In genomic region chr1:205746757-205747412, GRCh38 we compare ENCODE assay signal across 9 cellular contexts. TPM values are rescaled to one million over a fixed set of nuclear protein-coding genes. Genes with fewer than 3 reads are reported as not detected.
DNase-seq lines count a peak whose midpoint lies in the region; ATAC-seq and TF ChIP-seq lines count a peak whose summit lies in the region.
"Had no signal": no experiment of that assay in that cellular context is flagged by ENCODE, and none has a peak within 500 bp of the region (broad histone marks: within the 10 kb centered on the region; RNA-seq: fewer than 3 reads in every experiment).

No MANE protein-coding gene starts in this region.

- H3K9me1 ChIP-seq in IMR-90 (ENCODE audit: insufficient read depth, low read length), result peaks cover 6% of the 10 kb centered on the region

- TF ChIP-seq CTCF in BE2C (IDR thresholded peaks at IDR 0.05; ENCODE audit: low read depth, low read length) (no peak), IMR-90 (conservative IDR thresholded peaks at IDR 0.05; ENCODE audit: low read depth, low read length) (no peak), mammary epithelial cell (conservative IDR thresholded peaks at IDR 0.05 in 1 of 2, IDR thresholded peaks at IDR 0.05 in 1 of 2; ENCODE audit: extremely low read depth in 1 of 2, insufficient read depth in 1 of 2, low read depth in 1 of 2, low read length in 2 of 2) (no peak)

- peaks cover 61% of the 10 kb centered on the region for H4K20me1 ChIP-seq in IMR-90 (ENCODE audit: insufficient read depth, low read length)
- peaks cover 3% of the 10 kb centered on the region for H4K20me1 ChIP-seq in mammary epithelial cell (ENCODE audit: insufficient read depth, low read length)

- ATAC-seq in IMR-90 (ENCODE audit: low read depth), result no peak
- ATAC-seq in HG03521 (IDR thresholded peaks at IDR 0.05; ENCODE audit: unreplicated experiment), result no peak
- ATAC-seq in GM18519 (IDR thresholded peaks at IDR 0.05; ENCODE audit: low FRiP score, unreplicated experiment), result no peak

- peaks cover 8% of the 10 kb centered on the region for H3K4me1 ChIP-seq in BE2C
- no peaks in the 10 kb centered on the region; the same call in 1 of the 2 replicates for H3K4me1 ChIP-seq in IMR-90 (ENCODE audit: control insufficient read depth, insufficient read depth, low read length)
- H3K4me1 ChIP-seq in mammary epithelial cell (ENCODE audit: insufficient read depth, low read length), result peaks cover 22% of the 10 kb centered on the region
- peaks cover 18 to 41% of the 10 kb centered on the region in 2 donors for H3K4me1 ChIP-seq in muscle layer of duodenum (ENCODE audit: control insufficient read depth in 1 of 2, insufficient read depth in 2 of 2, low read length in 2 of 2)

- H3K9ac ChIP-seq in IMR-90 (ENCODE audit: low read depth, low read length), result peak overlapping the region; percentile 9; the same call in 1 of the 2 replicates
- peak overlapping the region; percentile 8 for H3K9ac ChIP-seq in mammary epithelial cell (ENCODE audit: insufficient read depth, low read length)

- no peak overlapping the region for H2AFZ ChIP-seq in IMR-90 (replicated peaks; ENCODE audit: low read length, poor library complexity)
- no peak overlapping the region for H2AFZ ChIP-seq in mammary epithelial cell (ENCODE audit: low read depth, low read length)

- H3K79me1 ChIP-seq in IMR-90 (ENCODE audit: low read depth in 1 of 2, low read length in 2 of 2), result peaks cover 0 to 25% of the 10 kb centered on the region in 2 experiments; a peak in 3 of 4 replicates

- H3K27me3 ChIP-seq in BE2C (no peaks in the 10 kb centered on the region), IMR-90 (ENCODE audit: control insufficient read depth, insufficient read depth, low read length) (no peaks in the 10 kb centered on the region), mammary epithelial cell (ENCODE audit: insufficient read depth, low read length) (no peaks in the 10 kb centered on the region), muscle layer of duodenum (ENCODE audit: low read depth, low read length) (no peaks in the 10 kb centered on the region)

- 0 out of 2 replicates have a peak overlapping the region, but pooled peaks have one; percentile 5 for H3K14ac ChIP-seq in IMR-90 (replicated peaks; ENCODE audit: low read depth, low read length)

- peaks cover 76% of the 10 kb centered on the region for H3K79me2 ChIP-seq in mammary epithelial cell (ENCODE audit: insufficient read depth, low read length)

- no peak overlapping the region for H2AK5ac ChIP-seq in IMR-90 (ENCODE audit: low read depth, low read length)

- H2BK15ac ChIP-seq in IMR-90 (ENCODE audit: low read depth, low read length), result no peak overlapping the region

- H4K8ac ChIP-seq in IMR-90 (ENCODE audit: low read depth in 2 of 2, low read length in 2 of 2), result no peak overlapping the region

- H3K27ac ChIP-seq in IMR-90 (ENCODE audit: insufficient read depth, low read length) (no peak overlapping the region), mammary epithelial cell (ENCODE audit: insufficient read depth, low read depth, low read length) (peak overlapping the region; percentile 19), muscle layer of duodenum (ENCODE audit: low read length) (peak overlapping the region; percentile 19)

- dilution Hi-C loops in IMR-90 (cut with HindIII; ENCODE audit: low sequenced_read_pairs, unreplicated experiment), result no loop called here
- dilution Hi-C loops in mammary epithelial cell (cut with HindIII; ENCODE audit: low sequenced_read_pairs), result no loop called here

- H2BK120ac ChIP-seq in IMR-90 (ENCODE audit: low read depth, low read length), result no peak overlapping the region

- no peak for TF ChIP-seq POLR2A in IMR-90 (IDR thresholded peaks at IDR 0.05; ENCODE audit: low read depth, low read length)

- DNase-seq in BE2C (no peak), IMR-90 (no peak), mammary epithelial cell (peak; percentile 11), NCI-H1417 (lab: John Stamatoyannopoulos, UW) (no peak), NCI-H526 (lab: John Stamatoyannopoulos, UW) (no peak)
- DNase-seq: NCI-H146 had no signal

- H2AK9ac ChIP-seq in IMR-90 (replicated peaks; ENCODE audit: low read depth, low read length, poor library complexity), result no peak overlapping the region

- no peak overlapping the region for H2BK20ac ChIP-seq in IMR-90 (ENCODE audit: low read depth, low read length)

- no peak for TF ChIP-seq RAD21 in IMR-90 (IDR thresholded peaks at IDR 0.05; ENCODE audit: low read length)

- intact Hi-C loops in IMR-90 (cut with micrococcal nuclease) (no loop called here), mammary epithelial cell (cut with micrococcal nuclease) (no loop called here)

- no TSS peak for BruUV-seq in IMR-90 (replicated peaks; lab: Mats Ljungman, UMichigan)
- no TSS peak for BruUV-seq in mammary epithelial cell (replicated peaks; lab: Mats Ljungman, UMichigan)

- H3K4me2 ChIP-seq in IMR-90 (ENCODE audit: low read depth, low read length) (peak overlapping the region; percentile 79), mammary epithelial cell (ENCODE audit: insufficient read depth, low read depth, low read length) (peak overlapping the region; percentile 78)

- peak overlapping the region; percentile 93 for H3K4me3 ChIP-seq in BE2C (ENCODE audit: low read depth, low read length)
- no peak overlapping the region for H3K4me3 ChIP-seq in IMR-90 (ENCODE audit: insufficient read depth, low read depth, low read length)
- peak overlapping the region; percentile 21 to 90 (median 74) for H3K4me3 ChIP-seq in mammary epithelial cell (replicated peaks in 1 of 3; ENCODE audit: insufficient read depth in 1 of 3, low read depth in 2 of 3, low read length in 3 of 3)
- H3K4me3 ChIP-seq in muscle layer of duodenum (ENCODE audit: low read depth in 1 of 2, low read length in 2 of 2), result peak overlapping the region; percentile 75 to 97

- CTCF ChIA-PET in IMR-90 (lab: Yijun Ruan, JAX), result interaction anchor here (0.5 to 1.0 kb wide), 4 partner anchors 18 to 155 kb away, joined by 3 to 4 read pairs (median 3); no protein-coding TSS in a partner anchor
- CTCF ChIA-PET in mammary epithelial cell (lab: Charles Lee; ENCODE audit: low non-redundant PET), result interaction anchor here (0.6 kb wide), 1 partner anchor 44 kb away, joined by 6 read pairs; no protein-coding TSS in a partner anchor

- H2BK5ac ChIP-seq in IMR-90 (ENCODE audit: low read depth, low read length, poor library complexity, severe bottlenecking), result peak overlapping the region; percentile 33

- POLR2A ChIA-PET in IMR-90 (lab: Charles Lee; ENCODE audit: unreplicated experiment), result no interaction called here

- H3K9me3 ChIP-seq in BE2C (no peaks in the 10 kb centered on the region), IMR-90 (ENCODE audit: control insufficient read depth, insufficient read depth, low read length) (no peaks in the 10 kb centered on the region), mammary epithelial cell (replicated peaks; ENCODE audit: insufficient read depth, low read length) (no peaks in the 10 kb centered on the region), muscle layer of duodenum (ENCODE audit: control insufficient read depth in 1 of 2, low read length in 2 of 2) (no peaks in the 10 kb centered on the region)

- H3K18ac ChIP-seq in IMR-90 (ENCODE audit: low read depth, low read length), result no peak overlapping the region

- H3K36me3 ChIP-seq in BE2C (peaks cover 15% of the 10 kb centered on the region), IMR-90 (ENCODE audit: control insufficient read depth, insufficient read depth, low read length) (0 out of 2 replicates have a peak, but pooled peaks cover 1% of the 10 kb centered on the region), mammary epithelial cell (ENCODE audit: insufficient read depth, low read length) (no peaks in the 10 kb centered on the region), muscle layer of duodenum (ENCODE audit: control insufficient read depth in 1 of 2, insufficient read depth in 2 of 2, low read length in 2 of 2) (no peaks in the 10 kb centered on the region)

- no CpG with 5 or more reads among the region's 5 CpGs for WGBS in IMR-90 (ENCODE audit: extremely low coverage in 2 of 2, insufficient read length in 1 of 2), 2 experiments
- WGBS in mammary epithelial cell (ENCODE audit: low coverage, missing lambda C conversion rate), result 19% methylated on average over 5 of the region's 5 CpGs

- H4K5ac ChIP-seq in IMR-90 (ENCODE audit: low read depth, low read length), result no peak overlapping the region

- in situ Hi-C loops in IMR-90 (cut with MboI; ENCODE audit: low sequenced_read_pairs), result no loop called here
- in situ Hi-C loops in mammary epithelial cell (cut with MboI; ENCODE audit: low sequenced_read_pairs in 2 of 2), result no loop called here

- H3K23ac ChIP-seq in IMR-90 (ENCODE audit: low read depth, low read length), result peak overlapping the region; percentile 54; the same call in 1 of the 2 replicates

- no peak overlapping the region for H4K91ac ChIP-seq in IMR-90 (ENCODE audit: insufficient read depth, low read depth, low read length)

- H3K4ac ChIP-seq in IMR-90 (ENCODE audit: low read depth, low read length), result no peak overlapping the region

- no peak overlapping the region for H3K56ac ChIP-seq in IMR-90 (ENCODE audit: extremely low read depth, insufficient read depth, low read length)

TF ChIP-seq in IMR-90, 13 proteins besides CTCF, POLR2A, EP300 and RAD21:
- TF ChIP-seq MXI1 (IDR thresholded peaks at IDR 0.05; ENCODE audit: borderline replicate concordance, low read depth, low read length) (no peak), RCOR1 (IDR thresholded peaks at IDR 0.05; ENCODE audit: insufficient replicate concordance, low read length) (no peak), SMC3 (IDR thresholded peaks at IDR 0.05; ENCODE audit: low read depth, low read length) (no peak), FOS (IDR thresholded peaks at IDR 0.05; ENCODE audit: low read depth, low read length) (no peak), BHLHE40 (IDR thresholded peaks at IDR 0.05; ENCODE audit: low read depth, low read length) (no peak), CEBPB (IDR thresholded peaks at IDR 0.05; ENCODE audit: low read depth, low read length) (no peak)

RNA-seq across cellular contexts. Expression of gene NUCKS1, which starts 3.1 kb away (rescaled TPM):
- 99.7 TPM for polyA plus RNA-seq in BE2C (2012; ENCODE audit: insufficient read depth, insufficient read length, low read depth)
- total RNA-seq in IMR-90 (2012; rRNA removed) (103 and 179 TPM in 2 replicates), mammary epithelial cell (100 to 1,000 TPM in 1 of 2 donors, 10 to 100 TPM in 1; 94.5 to 160 TPM)
- polyA plus RNA-seq in IMR-90 (2012; rRNA removed) (29.0 and 37.9 TPM in 2 replicates), mammary epithelial cell (46.3 TPM)
- polyA plus RNA-seq in IMR-90 (2012; cell fraction: cytosol; rRNA removed), result 6.9 and 7.8 TPM in 2 replicates
- polyA plus RNA-seq in IMR-90 (2012; cell fraction: nucleus; rRNA removed; ENCODE audit: low replicate concordance), result 1.9 and 13.9 TPM in 2 replicates
- 93.5 TPM for polyA minus RNA-seq in mammary epithelial cell

RNA-seq across cellular contexts. Expression of gene RAB29, which starts 28.4 kb away (rescaled TPM):
- polyA plus RNA-seq in BE2C (2012; ENCODE audit: insufficient read depth, insufficient read length, low read depth), result 11.6 TPM
- 5.8 and 7.3 TPM in 2 replicates for total RNA-seq in IMR-90 (2012; rRNA removed)
- polyA plus RNA-seq in IMR-90 (2012; rRNA removed), result 4.4 and 5.7 TPM in 2 replicates
- 2.5 and 3.8 TPM in 2 replicates for polyA plus RNA-seq in IMR-90 (2012; cell fraction: cytosol; rRNA removed)
- polyA plus RNA-seq in IMR-90 (2012; cell fraction: nucleus; rRNA removed; ENCODE audit: low replicate concordance), result 2.8 and 6.3 TPM in 2 replicates
- total RNA-seq in mammary epithelial cell, result 10 to 100 TPM; 38.4 to 41.2 TPM
- 34.9 TPM for polyA plus RNA-seq in mammary epithelial cell
- 71.2 TPM for polyA minus RNA-seq in mammary epithelial cell
